In the genomic region with DNA sequence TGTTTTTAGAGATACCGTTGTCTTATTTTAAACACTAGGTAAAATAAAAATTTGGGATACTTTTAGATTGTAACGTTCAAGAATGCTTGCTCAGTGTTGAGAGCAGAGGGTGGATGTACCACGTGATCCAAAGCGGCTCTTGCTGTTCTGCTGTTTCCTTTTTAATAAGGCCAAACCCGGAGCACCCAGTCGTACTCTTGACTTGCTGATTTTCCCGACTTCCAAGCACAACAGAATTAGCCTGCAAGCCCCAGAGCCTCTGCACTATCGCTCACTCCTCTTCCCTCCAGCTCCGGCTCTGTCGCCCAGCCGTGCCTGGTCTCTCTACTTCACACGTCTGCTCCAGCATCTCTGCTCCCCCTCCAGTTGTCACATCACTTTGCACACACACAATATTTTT, we compare ENCODE assay signal across 24 cellular contexts.
A peak's percentile ranks its signal among the peaks of the same experiment; 100 is the strongest.
DNase-seq lines count a peak whose midpoint lies in the region; ATAC-seq and TF ChIP-seq lines count a peak whose summit lies in the region.
"Had no signal": no experiment of that assay in that cellular context is flagged by ENCODE, and none has a peak within 500 bp of the region (broad histone marks: within the 10 kb centered on the region; RNA-seq: fewer than 3 reads in every experiment).

No MANE protein-coding gene starts in this region.

- no peak for TF ChIP-seq CTCF in A673 (conservative IDR thresholded peaks at IDR 0.05; ENCODE audit: low read depth, low read length)
- no peak for TF ChIP-seq CTCF in coronary artery (IDR thresholded peaks at IDR 0.05)

- no peaks in the 10 kb centered on the region for H4K20me1 ChIP-seq in GM23248 (ENCODE audit: insufficient read depth)

- POLR2A ChIA-PET in A673 (lab: Charles Lee; ENCODE audit: low non-redundant PET): no interaction called here

- DNase-seq in A673 (ENCODE audit: low spot score) (peak; percentile 7), GM23248 (peak; percentile 28), coronary artery (ENCODE audit: low spot score) (no peak), occipital lobe (lab: John Stamatoyannopoulos, UW) (peak; percentile 18), medulla oblongata (ENCODE audit: extremely low spot score) (no peak)
- DNase-seq in activated CD4-positive, CD25-positive, alpha-beta regulatory T cell (lab: John Stamatoyannopoulos, UW): no peak
- DNase-seq: activated CD4-positive, alpha-beta T cell treated with anti-CD3 and anti-CD28 coated beads, Interleukin-2, amount 50 U/mL, for 48 hours; activated CD4-positive, CD25-positive, alpha-beta regulatory T cell treated with anti-CD3 and anti-CD28 coated beads, Interleukin-2, amount 50 U/mL, for 72 hours; activated naive CD4-positive, alpha-beta T cell treated with Interleukin-2 at 50 U/mL for 16 hours; C1 segment of cervical spinal cord; cerebellar nuclear complex; COR-L47; esophagus squamous epithelium; KBM-7; left colon; mesendoderm; NCI-H1417 treated with DMSO at 0.1 percent for 48 hours; NCI-H2029 treated with DMSO at 0.1 percent for 48 hours; PC-9; stimulated activated CD4-positive, alpha-beta T cell treated with anti-CD3 and anti-CD28 coated beads, Interleukin-4, amount 100 ng/mL, for 24 hours; T-helper 17 cell; trophoblast cell had no signal

- H3K79me2 ChIP-seq in GM23248 (ENCODE audit: insufficient read depth): no peaks in the 10 kb centered on the region

- intact Hi-C loops in A673 (cut with micrococcal nuclease; ENCODE audit: unreplicated experiment): no loop called here

- H3K9me3 ChIP-seq in A673 (ENCODE audit: low read depth, low read length, poor library complexity, severe bottlenecking) (no peaks in the 10 kb centered on the region), GM23248 (ENCODE audit: low read depth) (no peaks in the 10 kb centered on the region)
- H3K9me3 ChIP-seq: esophagus squamous epithelium had no signal

- 27 to 32% methylated on average over 12 of the region's 12 CpGs for WGBS in GM23248 (ENCODE audit: low coverage in 1 of 2, low lambda C conversion rate in 2 of 2, missing lambda C conversion rate in 2 of 2), 2 experiments

- no peaks in the 10 kb centered on the region for H3K36me3 ChIP-seq in A673 (ENCODE audit: insufficient read depth, low read length, poor library complexity, severe bottlenecking)
- no peaks in the 10 kb centered on the region for H3K36me3 ChIP-seq in GM23248 (ENCODE audit: low read depth)
- H3K36me3 ChIP-seq: esophagus squamous epithelium had no signal

- BruUV-seq in A673 (replicated peaks; lab: Mats Ljungman, UMichigan): no TSS peak

- H3K4me2 ChIP-seq in GM23248 (ENCODE audit: unreplicated experiment): peak overlapping the region; percentile 25
- H3K4me2 ChIP-seq: PC-9 had no signal

- no peak for ATAC-seq in GM19328 (IDR thresholded peaks at IDR 0.05; ENCODE audit: unreplicated experiment)
- ATAC-seq: sciatic nerve, T-helper 17 cell had no signal

- H2AFZ ChIP-seq in GM23248: peak overlapping the region; percentile 35
- H2AFZ ChIP-seq: PC-9 had no signal

- peaks cover 68% of the 10 kb centered on the region for H3K27me3 ChIP-seq in A673 (replicated peaks; ENCODE audit: insufficient read depth, low read depth, low read length, poor library complexity)
- H3K27me3 ChIP-seq in GM23248 (replicated peaks; ENCODE audit: insufficient read depth): peaks cover 21% of the 10 kb centered on the region; the same call in 1 of the 2 replicates

- CTCF ChIA-PET in A673 (lab: Charles Lee): interaction anchor here (1.1 kb wide), 1 partner anchor 18 kb away, joined by 3 read pairs; no protein-coding TSS in a partner anchor

- H3K4me3 ChIP-seq in A673 (ENCODE audit: low read depth, low read length, poor library complexity, severe bottlenecking) (no peak overlapping the region), GM23248 (peak overlapping the region; percentile 32), coronary artery (peak overlapping the region; percentile 9)
- H3K4me3 ChIP-seq: esophagus squamous epithelium, PC-9 had no signal

- H3K4me1 ChIP-seq in A673 (ENCODE audit: insufficient read depth, low read length, poor library complexity, severe bottlenecking) (no peaks in the 10 kb centered on the region), GM23248 (ENCODE audit: insufficient read depth) (no peaks in the 10 kb centered on the region)

- H3F3A ChIP-seq in GM23248 (ENCODE audit: insufficient read depth): no peaks in the 10 kb centered on the region

- in situ Hi-C loops in GM23248 (cut with MboI): loop anchor here (10.0 kb wide), 2 partner anchors 261 to 891 kb away; no protein-coding TSS in a partner anchor

- H3K9ac ChIP-seq in GM23248: no peak overlapping the region

- no peaks in the 10 kb centered on the region for H3K9me2 ChIP-seq in GM23248 (ENCODE audit: insufficient read depth)

- H3K27ac ChIP-seq in A673 (ENCODE audit: low read depth, low read length, poor library complexity, severe bottlenecking): no peak overlapping the region
- H3K27ac ChIP-seq in GM23248: no peak overlapping the region
- H3K27ac ChIP-seq in coronary artery: no peak overlapping the region
- H3K27ac ChIP-seq: esophagus squamous epithelium, PC-9 had no signal

Comparison
In these comparisons a context has a peak if more than half of its experiments do, and no peak if none do; other contexts are left out.
1. DNase-seq: peak in A673 (single experiment), GM23248 (single experiment) and occipital lobe (single experiment); none in coronary artery (single experiment), medulla oblongata (single experiment) and activated CD4-positive, CD25-positive, alpha-beta regulatory T cell (0 of 4).